Comparison of ENCODE assay signal across 16 cellular contexts in genomic region chr10:124520553-124521428, GRCh38. TPM values are rescaled to one million over a fixed set of nuclear protein-coding genes. Genes with fewer than 3 reads are reported as not detected.
DNase-seq lines count a peak whose midpoint lies in the region; TF ChIP-seq lines count a peak whose summit lies in the region.
"Had no signal": no experiment of that assay in that cellular context is flagged by ENCODE, and none has a peak within 500 bp of the region (broad histone marks: within the 10 kb centered on the region; RNA-seq: fewer than 3 reads in every experiment).

No MANE protein-coding gene starts in this region.

- no peak overlapping the region; a peak in 1 of 7 replicates for H3K27ac Mint-ChIP-seq in H9
- H3K27ac Mint-ChIP-seq: B cell had no signal

- no peak overlapping the region for H3K9ac ChIP-seq in H9 (ENCODE audit: extremely low read depth, insufficient read length, low read length)
- H3K9ac ChIP-seq: parathyroid adenoma had no signal

- intact Hi-C loops in dorsolateral prefrontal cortex (cut with DNase I) (loop anchor here in 1 of 2 donors (10.0 kb wide), 3 partner anchors 106 to 474 kb away; partner anchors contain the start of gene OAT), sigmoid colon (cut with DNase I) (loop anchor here (5.0 to 10.0 kb wide), 4 partner anchors 58 to 544 kb away; partner anchors contain the start of gene LHPP)

- in situ Hi-C loops in GM13976 (cut with MboI; ENCODE audit: low sequenced_read_pairs, unreplicated experiment) = no loop called here

- no peak overlapping the region for H3K4me2 ChIP-seq in H9 (ENCODE audit: insufficient read depth, insufficient read length, low read length)

- no peak overlapping the region for H3K14ac ChIP-seq in H9 (ENCODE audit: insufficient read depth, low read length)

- no peak overlapping the region for H3K23ac ChIP-seq in H9 (ENCODE audit: insufficient read length, low read depth, low read length)

- H3K27me3 ChIP-seq in H9 (ENCODE audit: insufficient read depth, low read length) = no peaks in the 10 kb centered on the region
- H3K27me3 ChIP-seq in dorsolateral prefrontal cortex = no peaks in the 10 kb centered on the region
- H3K27me3 ChIP-seq in sigmoid colon = no peaks in the 10 kb centered on the region
- H3K27me3 ChIP-seq: foreskin keratinocyte had no signal

- peak; percentile 22; the same call in 1 of the 3 replicates for TF ChIP-seq CTCF in H9 (conservative IDR thresholded peaks at IDR 0.05)
- TF ChIP-seq CTCF in NB4 (IDR thresholded peaks at IDR 0.05; ENCODE audit: low read depth, low read length) = peak; percentile 37
- TF ChIP-seq CTCF in dorsolateral prefrontal cortex (IDR thresholded peaks at IDR 0.05 in 54 of 56, conservative IDR thresholded peaks at IDR 0.05 in 2 of 56; ENCODE audit: low read depth in 1 of 56, partially characterized antibody in 56 of 56) = peak in 5 of 56 donors; percentile 1 to 12 (median 7)
- TF ChIP-seq CTCF in sigmoid colon (IDR thresholded peaks at IDR 0.05) = no peak
- no peak for TF ChIP-seq CTCF in GM13976 (IDR thresholded peaks at IDR 0.05; ENCODE audit: borderline replicate concordance, control extremely low read depth, extremely low read depth, insufficient read depth, missing control alignments)

- WGBS in H9 (ENCODE audit: extremely low coverage, insufficient read length, low lambda C conversion rate) = no CpG with 5 or more reads among the region's 20 CpGs
- 91 to 92% methylated on average over 20 of the region's 20 CpGs for WGBS in sigmoid colon, 2 donors

- no peaks in the 10 kb centered on the region for H3K9me3 ChIP-seq in H9 (ENCODE audit: control insufficient read depth, low read depth, low read length)
- no peaks in the 10 kb centered on the region for H3K9me3 ChIP-seq in sigmoid colon
- H3K9me3 ChIP-seq: thoracic aorta had no signal

- no peak for TF ChIP-seq EP300 in sigmoid colon (IDR thresholded peaks at IDR 0.05)

- H3K36me3 Mint-ChIP-seq in H9 (ENCODE audit: insufficient read depth in 1 of 3, low read depth in 3 of 3) = peaks cover 2 to 8% (median 8%) of the 10 kb centered on the region in 3 experiments; a peak in 5 of 7 replicates

- H3K4me3 ChIP-seq in NB4 (ENCODE audit: low read depth, low read length) (no peak overlapping the region), dorsolateral prefrontal cortex (no peak overlapping the region), sigmoid colon (no peak overlapping the region)
- H3K4me3 ChIP-seq: SK-N-MC, thoracic aorta had no signal

- H3K36me3 ChIP-seq in sigmoid colon = no peaks in the 10 kb centered on the region
- H3K36me3 ChIP-seq: thoracic aorta had no signal

- TF ChIP-seq POLR2A in NB4 (IDR thresholded peaks at IDR 0.05; ENCODE audit: extremely low read depth, insufficient read length) (no peak), sigmoid colon (IDR thresholded peaks at IDR 0.05) (no peak)

- no peak overlapping the region for H3T11ph ChIP-seq in H9 (ENCODE audit: low read length)

- H2BK120ac ChIP-seq in H9 (ENCODE audit: low read depth, low read length, poor library complexity, severe bottlenecking) = no peak overlapping the region

- H3K9me3 Mint-ChIP-seq in H9 = no peaks in the 10 kb centered on the region; a peak in 2 of 5 replicates

- no peak overlapping the region for H2AK5ac ChIP-seq in H9 (ENCODE audit: insufficient read length, low read length)

- H2AFZ ChIP-seq in H9 (ENCODE audit: low read length) = no peak overlapping the region
- H2AFZ ChIP-seq: parathyroid adenoma had no signal

- no peak overlapping the region for H4K8ac ChIP-seq in H9 (replicated peaks; ENCODE audit: insufficient read length, low read depth, low read length)

- no peak overlapping the region for H4K5ac ChIP-seq in H9 (ENCODE audit: insufficient read length, low read depth, low read length)

- H3K4me1 ChIP-seq in H9 (ENCODE audit: insufficient read depth, low read length) (no peaks in the 10 kb centered on the region), sigmoid colon (peaks cover 0 to 55% (median 43%) of the 10 kb centered on the region in 4 donors)
- H3K4me1 ChIP-seq: parathyroid adenoma had no signal

- H3K4ac ChIP-seq in H9 (ENCODE audit: low read depth, low read length) = no peak overlapping the region

- H3K4me1 Mint-ChIP-seq in H9 = peaks cover 14 to 29% of the 10 kb centered on the region in 2 experiments

- H2BK5ac ChIP-seq in H9 (ENCODE audit: insufficient read length, low read length) = no peak overlapping the region

- H4K20me1 ChIP-seq in H9 (ENCODE audit: control insufficient read depth, insufficient read depth, insufficient read length) = no peaks in the 10 kb centered on the region

- no peaks in the 10 kb centered on the region for H3K27me3 Mint-ChIP-seq in H9 (ENCODE audit: low read depth)
- H3K27me3 Mint-ChIP-seq: B cell had no signal

- H3K79me2 ChIP-seq in H9 (ENCODE audit: insufficient read depth, low read length) = no peaks in the 10 kb centered on the region
- H3K79me2 ChIP-seq: parathyroid adenoma had no signal

- no peaks in the 10 kb centered on the region for H3K23me2 ChIP-seq in H9 (ENCODE audit: insufficient read length, low read depth, low read length, poor library complexity, severe bottlenecking)

- no peak overlapping the region for H4K91ac ChIP-seq in H9 (ENCODE audit: insufficient read length, low read depth, low read length)

- H3K18ac ChIP-seq in H9 (ENCODE audit: insufficient read length, low read depth, low read length) = no peak overlapping the region

- no peak overlapping the region for H3K56ac ChIP-seq in H9 (ENCODE audit: insufficient read length, low read depth, low read length)

- H2BK15ac ChIP-seq in H9 (ENCODE audit: low read depth, low read length) = no peak overlapping the region

- no peak overlapping the region for H3K4me3 Mint-ChIP-seq in H9
- H3K4me3 Mint-ChIP-seq: B cell had no signal

- H3K79me1 ChIP-seq in H9 (ENCODE audit: insufficient read depth, low read depth, low read length, poor library complexity, severe bottlenecking) = no peaks in the 10 kb centered on the region

- DNase-seq in H9 (no peak), NB4 (ENCODE audit: low read depth) (peak; percentile 82), dorsolateral prefrontal cortex (peak in 1 of 10 donors; percentile 30), sigmoid colon (peak; percentile 60), GM13976 (ENCODE audit: low spot score) (no peak), OCI-M1 (lab: John Stamatoyannopoulos, UW) (no peak), NCI-H1694 (lab: John Stamatoyannopoulos, UW) (no peak)
- DNase-seq: activated CD4-positive, alpha-beta T cell treated with anti-CD3 and anti-CD28 coated beads for 4 hours; activated gamma-delta T cell; foreskin keratinocyte; NCI-H1436 treated with DMSO at 0.1 percent for 48 hours; T1000 had no signal

- H2BK12ac ChIP-seq in H9 (ENCODE audit: insufficient read length, low read depth, low read length) = no peak overlapping the region

- no peak overlapping the region for H3K27ac ChIP-seq in H9 (ENCODE audit: insufficient read length, low read depth, low read length)
- H3K27ac ChIP-seq in dorsolateral prefrontal cortex = peak overlapping the region in 46 of 59 donors; percentile 9 to 87 (median 64)
- peak overlapping the region in 2 of 4 donors; percentile 79 to 92 for H3K27ac ChIP-seq in sigmoid colon
- H3K27ac ChIP-seq: foreskin keratinocyte, parathyroid adenoma, SK-N-MC, thoracic aorta had no signal

- no peak overlapping the region for H2BK20ac ChIP-seq in H9 (ENCODE audit: low read depth, low read length, poor library complexity, severe bottlenecking)

RNA-seq across cellular contexts. Expression of gene LHPP, which starts 59.2 kb away (rescaled TPM):
- total RNA-seq in H9 (2021) (25.1 and 29.6 TPM in 2 replicates), dorsolateral prefrontal cortex (100 to 1,000 TPM in 93 of 120 experiments, 10 to 100 TPM in 27; 62.4 to 585 (median 134) TPM), sigmoid colon (10 to 100 TPM; 17.5 to 35.7 (median 24.9) TPM)
- 10 to 100 TPM; 17.1 to 22.8 (median 20.6) TPM for polyA plus RNA-seq in sigmoid colon

Comparison
In these comparisons a context has a peak if more than half of its experiments do, and no peak if none do; other contexts are left out.
1. DNase-seq: peak in NB4 (single experiment) and sigmoid colon (single experiment); none in H9 (single experiment), GM13976 (single experiment), OCI-M1 (single experiment) and NCI-H1694 (single experiment).
2. CTCF ChIP-seq: peak in H9 (single experiment) and NB4 (single experiment); none in sigmoid colon (0 of 4) and GM13976 (single experiment).